In the genomic region with DNA sequence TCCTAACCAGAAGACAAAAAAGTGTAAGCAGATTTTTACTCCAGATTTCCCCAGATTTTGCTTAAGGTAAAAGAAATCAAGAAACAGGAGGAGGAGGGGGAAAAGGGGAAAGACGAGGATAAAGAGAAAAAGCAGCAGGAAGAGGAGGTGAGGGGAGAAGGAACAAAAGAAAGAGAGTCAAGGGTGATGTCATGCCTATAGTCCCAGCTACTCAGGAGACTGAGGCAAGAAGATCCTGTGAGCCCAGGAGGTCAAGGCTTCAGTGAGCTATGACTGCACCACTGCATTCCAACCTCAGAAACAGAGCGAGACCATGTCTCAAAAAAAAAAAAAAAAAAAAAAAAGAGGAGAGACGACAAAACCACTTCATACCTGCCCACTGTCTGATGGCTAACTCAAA, we compare ENCODE assay signal across 31 cellular contexts. TPM values are rescaled to one million over a fixed set of nuclear protein-coding genes. Genes with fewer than 3 reads are reported as not detected.
"Had no signal": no experiment of that assay in that cellular context is flagged by ENCODE, and none has a peak within 500 bp of the region (broad histone marks: within the 10 kb centered on the region; RNA-seq: fewer than 3 reads in every experiment).

No MANE protein-coding gene starts in this region.

- DNase-seq: naive B cell; naive thymus-derived CD8-positive, alpha-beta T cell; nephron progenitor cell; occipital lobe; ovary; psoas muscle; right cardiac atrium; spleen; stimulated activated CD4-positive, alpha-beta T cell treated with anti-CD3 and anti-CD28 coated beads, Interleukin-12 subunit alpha, Interleukin-12 subunit beta, amount 100 ng/mL, for 4 hours; stimulated activated CD4-positive, alpha-beta T cell treated with anti-CD3 and anti-CD28 coated beads, Interleukin-1b, Interleukin-23, amount 100 ng/mL, for 48 hours; stimulated activated CD4-positive, alpha-beta T cell treated with anti-CD3 and anti-CD28 coated beads, Interleukin-4, amount 100 ng/mL, for 1 hour; stimulated activated CD4-positive, alpha-beta T cell treated with anti-CD3 and anti-CD28 coated beads, Interleukin-4, amount 100 ng/mL, for 4 hours; stimulated activated CD8-positive, alpha-beta memory T cell treated with anti-CD3 and anti-CD28 coated beads, Interleukin-4, amount 100 ng/mL, for 48 hours; stimulated activated naive CD4-positive, alpha-beta T cell; stimulated activated naive CD8-positive, alpha-beta T cell treated with anti-CD3 and anti-CD28 coated beads, Interleukin-15, amount 100 ng/mL, for 72 hours; stimulated activated naive CD8-positive, alpha-beta T cell treated with anti-CD3 and anti-CD28 coated beads, Interleukin-15, Interleukin-2, amounts not matched to agents 100 U/mL and 50 U/mL, for 24 hours; substantia nigra; thyroid gland; trophoblast cell; upper lobe of left lung had no signal

- H3K4me1 Mint-ChIP-seq: naive B cell, nephron progenitor cell, neural crest cell had no signal

- H3K79me2 ChIP-seq: parathyroid adenoma had no signal

- H3K4me1 ChIP-seq: parathyroid adenoma, psoas muscle, spleen, thyroid gland, tibial nerve, upper lobe of left lung had no signal

- H3K4me2 ChIP-seq: smooth muscle cell had no signal

- FAIRE-seq: urothelium cell line had no signal

- H3K4me3 ChIP-seq: ovary, psoas muscle, skin epidermis, smooth muscle cell, spleen, thoracic aorta, thyroid gland, tibial nerve, upper lobe of left lung had no signal

- H3K9me3 ChIP-seq: ovary, psoas muscle, spleen, thoracic aorta, thyroid gland, tibial nerve, upper lobe of left lung had no signal

- H3K4me3 Mint-ChIP-seq: naive B cell; naive thymus-derived CD8-positive, alpha-beta T cell; natural killer cell treated with Interleukin-12 subunit alpha and Interleukin-12 subunit beta and Interleukin-15 and Interleukin-18, amount 100 ng/mL, for 72 hours; nephron progenitor cell; neural crest cell; stimulated activated memory B cell treated with anti-CD40 and anti-IgM and Interleukin-4, amounts not matched to agents 10 μg/mL and 1 μg/mL and 100 μg/mL, for 72 hours; stimulated activated naive CD8-positive, alpha-beta T cell treated with anti-CD3 and anti-CD28 coated beads, Interleukin-15, amount 100 ng/mL, for 72 hours had no signal

- H3K36me3 ChIP-seq: ovary, spleen, thoracic aorta, thyroid gland, tibial nerve, upper lobe of left lung had no signal

- H3K9ac ChIP-seq: parathyroid adenoma had no signal

- H2AFZ ChIP-seq: parathyroid adenoma had no signal

- ATAC-seq: naive thymus-derived CD8-positive, alpha-beta T cell; natural killer cell treated with Interleukin-12 subunit alpha and Interleukin-12 subunit beta and Interleukin-15 and Interleukin-18, amount 100 ng/mL, for 72 hours; psoas muscle; right cardiac atrium; sciatic nerve; stimulated activated memory B cell treated with anti-CD40 and anti-IgM and Interleukin-4, amounts not matched to agents 10 μg/mL and 1 μg/mL and 100 μg/mL, for 72 hours; stimulated activated naive CD8-positive, alpha-beta T cell treated with anti-CD3 and anti-CD28 coated beads, Interleukin-15, amount 100 ng/mL, for 72 hours; stimulated activated naive CD8-positive, alpha-beta T cell treated with anti-CD3 and anti-CD28 coated beads, Interleukin-15, Interleukin-2, amounts not matched to agents 100 U/mL and 50 U/mL, for 24 hours had no signal

- H3K36me3 Mint-ChIP-seq: naive B cell; naive thymus-derived CD8-positive, alpha-beta T cell; natural killer cell treated with Interleukin-12 subunit alpha and Interleukin-12 subunit beta and Interleukin-15 and Interleukin-18, amount 100 ng/mL, for 72 hours; stimulated activated memory B cell treated with anti-CD40 and anti-IgM and Interleukin-4, amounts not matched to agents 10 μg/mL and 1 μg/mL and 100 μg/mL, for 72 hours had no signal

- H3K27me3 ChIP-seq: ovary, spleen, thyroid gland, tibial nerve, upper lobe of left lung had no signal

- H3K9me3 Mint-ChIP-seq: naive B cell; naive thymus-derived CD8-positive, alpha-beta T cell; natural killer cell treated with Interleukin-12 subunit alpha and Interleukin-12 subunit beta and Interleukin-15 and Interleukin-18, amount 100 ng/mL, for 72 hours; stimulated activated memory B cell treated with anti-CD40 and anti-IgM and Interleukin-4, amounts not matched to agents 10 μg/mL and 1 μg/mL and 100 μg/mL, for 72 hours; stimulated activated naive CD8-positive, alpha-beta T cell treated with anti-CD3 and anti-CD28 coated beads, Interleukin-15, amount 100 ng/mL, for 72 hours had no signal

- H3K27me3 Mint-ChIP-seq: stimulated activated memory B cell treated with anti-CD40 and anti-IgM and Interleukin-4, amounts not matched to agents 10 μg/mL and 1 μg/mL and 100 μg/mL, for 72 hours had no signal

- H3K27ac Mint-ChIP-seq: naive B cell; naive thymus-derived CD8-positive, alpha-beta T cell; natural killer cell treated with Interleukin-12 subunit alpha and Interleukin-12 subunit beta and Interleukin-15 and Interleukin-18, amount 100 ng/mL, for 72 hours; nephron progenitor cell; progenitor cell of endocrine pancreas; stimulated activated memory B cell treated with anti-CD40 and anti-IgM and Interleukin-4, amounts not matched to agents 10 μg/mL and 1 μg/mL and 100 μg/mL, for 72 hours; stimulated activated naive CD8-positive, alpha-beta T cell treated with anti-CD3 and anti-CD28 coated beads, Interleukin-15, amount 100 ng/mL, for 72 hours had no signal

- H3K27ac ChIP-seq: ovary, parathyroid adenoma, psoas muscle, skin epidermis, spleen, thoracic aorta, thyroid gland, tibial nerve, upper lobe of left lung had no signal

RNA-seq across cellular contexts. Expression of a gene that starts 19.9 kb away (rescaled TPM):
- total RNA-seq: natural killer cell treated with Interleukin-12 subunit alpha and Interleukin-12 subunit beta and Interleukin-15 and Interleukin-18, amount 100 ng/mL, for 72 hours had no signal
- polyA plus RNA-seq: naive thymus-derived CD8-positive, alpha-beta T cell had no signal
